In the genomic region with DNA sequence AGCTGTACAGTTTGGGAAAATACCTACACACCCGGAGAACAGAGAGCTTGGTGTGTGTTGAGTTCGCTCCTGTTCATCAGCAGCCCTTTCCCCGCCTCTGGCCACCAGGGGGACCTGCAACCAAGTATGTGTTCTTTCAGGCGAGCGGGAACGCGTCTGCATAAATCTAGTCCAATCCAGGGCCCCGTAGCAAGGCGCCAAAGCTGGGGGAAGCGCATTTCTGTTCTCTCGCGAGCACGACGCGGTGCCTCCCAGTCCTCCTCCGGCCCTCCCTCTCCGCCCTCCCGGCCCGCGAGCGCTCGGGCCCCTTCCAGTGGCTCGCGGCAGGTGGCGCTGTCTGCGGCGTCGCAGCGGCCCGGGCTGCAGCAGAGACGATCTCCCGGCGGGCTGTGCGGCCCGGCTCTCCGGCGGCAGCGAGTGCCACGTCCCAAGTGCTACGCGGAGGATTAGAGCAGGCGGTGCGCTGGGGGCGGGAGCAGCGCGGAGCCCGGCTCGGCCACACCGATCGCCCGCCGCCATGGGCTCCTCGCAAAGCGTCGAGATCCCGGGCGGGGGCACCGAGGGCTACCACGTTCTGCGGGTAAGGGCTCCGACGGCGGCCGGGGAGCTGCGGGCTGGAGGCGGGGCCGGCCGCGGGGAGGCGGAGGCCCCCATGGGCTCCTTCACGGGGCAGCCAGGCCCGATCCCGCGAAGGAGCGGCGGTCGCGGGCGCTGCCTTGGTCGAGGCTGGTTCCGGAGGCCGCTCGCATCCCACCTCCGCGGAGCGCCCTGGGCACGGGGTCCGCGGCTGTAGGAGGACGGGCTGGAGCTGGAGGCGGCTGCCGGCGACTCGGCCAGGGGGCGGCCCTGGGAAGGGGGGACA, we compare ENCODE assay signal across 8 cellular contexts. TPM values are rescaled to one million over a fixed set of nuclear protein-coding genes. Genes with fewer than 3 reads are reported as not detected.
DNase-seq lines count a peak whose midpoint lies in the region; ATAC-seq, FAIRE-seq and TF ChIP-seq lines count a peak whose summit lies in the region.

A gene (plus strand): TSS at position 430 of the 862 bp plus-strand sequence. CDS start 88 bp downstream, at position 518.

- peak within 1 kb of the TSS; percentile 96 for H3K27ac Mint-ChIP-seq in mesothelial cell of epicardium

- no peaks in the 10 kb centered on the region for H3K36me3 Mint-ChIP-seq in mesothelial cell of epicardium

- peak within 1 kb of the TSS; percentile 91 for H3K4me2 ChIP-seq in OCI-LY1 (ENCODE audit: low read length)

- peak within 1 kb of the TSS; percentile 92 for H3K4me3 ChIP-seq in OCI-LY1 (ENCODE audit: low read depth, low read length, poor library complexity, severe bottlenecking)

- H3K9me3 ChIP-seq in OCI-LY1 (ENCODE audit: low read length) = peaks cover 13% of the 10 kb centered on the region

- peak; percentile 98 for DNase-seq in DMS 273 treated with DMSO at 0.1 percent for 48 hours (lab: John Stamatoyannopoulos, UW)
- DNase-seq in HuH-7 (ENCODE audit: low spot score) = peak; percentile 98
- peak; percentile 97 for DNase-seq in activated CD8-positive, alpha-beta memory T cell treated with anti-CD3 and anti-CD28 coated beads, Interleukin-2, amount 50 U/mL, for 4 hours
- DNase-seq in mesothelial cell of epicardium (ENCODE audit: low spot score in 2 of 2, unreplicated experiment in 2 of 2) = peak; percentile 95 to 97
- peak; percentile 97 for DNase-seq in stimulated activated CD8-positive, alpha-beta memory T cell treated with anti-CD3 and anti-CD28 coated beads, Interleukin-15, amount 100 ng/mL, for 48 hours (ENCODE audit: low read depth in 2 of 2)

- no peaks in the 10 kb centered on the region for H3F3A ChIP-seq in OCI-LY1 (ENCODE audit: insufficient read depth, low read length)

- peak; percentile 70 for FAIRE-seq in endometrium (lab: Jason Lieb, UNC)

- no peaks in the 10 kb centered on the region for H3K27me3 ChIP-seq in OCI-LY1 (ENCODE audit: insufficient read depth, low read length)

- peaks cover 34% of the 10 kb centered on the region for H3K4me1 ChIP-seq in OCI-LY1 (ENCODE audit: insufficient read depth, low read length, severe bottlenecking)

- peaks cover 8% of the 10 kb centered on the region for H3K9me3 Mint-ChIP-seq in mesothelial cell of epicardium

- no peaks in the 10 kb centered on the region for H4K20me1 ChIP-seq in OCI-LY1 (ENCODE audit: insufficient read depth, low read length)

- ATAC-seq in GM21515 (IDR thresholded peaks at IDR 0.05; ENCODE audit: unreplicated experiment) = peak; percentile 89

- peaks cover 26% of the 10 kb centered on the region for H3K4me1 Mint-ChIP-seq in mesothelial cell of epicardium

- no peaks in the 10 kb centered on the region for H3K9me2 ChIP-seq in OCI-LY1 (ENCODE audit: low read depth, low read length)

- H3K27me3 Mint-ChIP-seq in mesothelial cell of epicardium (ENCODE audit: low read depth) = no peaks in the 10 kb centered on the region

- H3K27ac ChIP-seq in OCI-LY1 (ENCODE audit: low read depth, low read length, poor library complexity, severe bottlenecking) = peak within 1 kb of the TSS; percentile 66

- peaks cover 19% of the 10 kb centered on the region; the same call in 1 of the 2 replicates for H3K36me3 ChIP-seq in OCI-LY1 (ENCODE audit: insufficient read depth, low read length)

- H3K4me3 Mint-ChIP-seq in mesothelial cell of epicardium = peak within 1 kb of the TSS; percentile 90

- H3K9ac ChIP-seq in OCI-LY1 (ENCODE audit: low read length) = peak within 1 kb of the TSS; percentile 93

- H2AFZ ChIP-seq in OCI-LY1 (ENCODE audit: low read length) = peak within 1 kb of the TSS; percentile 64

- TF ChIP-seq CTCF in OCI-LY1 (IDR thresholded peaks at IDR 0.05; ENCODE audit: low read length) = peak; percentile 94
- TF ChIP-seq CTCF in mesothelial cell of epicardium (IDR thresholded peaks at IDR 0.05; ENCODE audit: unreplicated experiment) = peak; percentile 93

- H3K79me2 ChIP-seq in OCI-LY1 (ENCODE audit: insufficient read depth, low read length) = peaks cover 47% of the 10 kb centered on the region

RNA-seq across cellular contexts. Expression of the gene that starts here (rescaled TPM):
- 85.5 to 91.1 TPM (median 86.8 TPM) in 3 replicates for total RNA-seq in mesothelial cell of epicardium

Comparison
In these comparisons a context has a peak if more than half of its experiments do, and no peak if none do; other contexts are left out.
1. Peak in every context shown above with its lines: DNase-seq, ATAC-seq, H3K4me3 ChIP-seq and H3K27ac ChIP-seq.